In the genomic region with DNA sequence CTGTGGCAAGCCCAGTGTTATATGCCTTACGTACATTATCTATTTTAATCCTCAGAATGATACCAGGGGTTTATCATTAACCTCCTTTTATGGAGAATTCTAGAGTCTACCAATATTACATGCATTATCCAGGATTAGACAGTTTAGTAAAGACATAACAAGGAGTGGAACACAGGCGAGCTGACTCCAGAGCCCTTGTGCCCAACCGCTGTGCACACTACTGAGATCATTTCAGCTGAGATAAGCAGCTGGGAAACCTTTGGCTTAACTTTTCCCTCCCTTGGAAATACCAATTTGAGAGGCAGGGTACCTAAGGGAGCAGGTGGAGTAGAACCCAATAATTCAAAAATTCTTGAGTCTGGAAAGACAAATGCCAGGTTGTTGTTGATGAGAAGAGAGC, we compare ENCODE assay signal across 13 cellular contexts.
"Had no signal": no experiment of that assay in that cellular context is flagged by ENCODE, and none has a peak within 500 bp of the region (broad histone marks: within the 10 kb centered on the region; RNA-seq: fewer than 3 reads in every experiment).

No MANE protein-coding gene starts in this region.

- DNase-seq: activated CD4-positive, alpha-beta T cell treated with anti-CD3 and anti-CD28 coated beads for 1 hour; activated effector memory CD4-positive, alpha-beta T cell treated with anti-CD3 and anti-CD28 coated beads, Interleukin-2, amount 50 U/mL, for 16 hours; activated T-cell treated with anti-CD3 and anti-CD28 coated beads, Interleukin-2, amount 50 U/mL, for 1 hour; body of pancreas; dorsolateral prefrontal cortex; foreskin fibroblast; hippocampal formation; lower lobe of right lung; nucleus accumbens; stimulated activated naive CD4-positive, alpha-beta T cell; WERI-Rb-1 had no signal

- H3K27me3 Mint-ChIP-seq: type B pancreatic cell had no signal

- H3K27ac ChIP-seq: dorsolateral prefrontal cortex, lower lobe of right lung, WERI-Rb-1 had no signal

- H3K27ac Mint-ChIP-seq: nephron, type B pancreatic cell had no signal

- H3K27me3 ChIP-seq: body of pancreas, dorsolateral prefrontal cortex had no signal

- H3K36me3 Mint-ChIP-seq: type B pancreatic cell had no signal

- H3K4me3 ChIP-seq: body of pancreas, dorsolateral prefrontal cortex, lower lobe of right lung had no signal

- H3K9me3 Mint-ChIP-seq: type B pancreatic cell had no signal

- H3K4me1 ChIP-seq: body of pancreas had no signal

- H3K36me3 ChIP-seq: lower lobe of right lung, WERI-Rb-1 had no signal

- H3K4me3 Mint-ChIP-seq: nephron, type B pancreatic cell had no signal

- H3K9me3 ChIP-seq: body of pancreas, lower lobe of right lung had no signal

- ATAC-seq: body of pancreas had no signal
